8 cellular contexts compared by ENCODE assay signal in the genomic region with DNA sequence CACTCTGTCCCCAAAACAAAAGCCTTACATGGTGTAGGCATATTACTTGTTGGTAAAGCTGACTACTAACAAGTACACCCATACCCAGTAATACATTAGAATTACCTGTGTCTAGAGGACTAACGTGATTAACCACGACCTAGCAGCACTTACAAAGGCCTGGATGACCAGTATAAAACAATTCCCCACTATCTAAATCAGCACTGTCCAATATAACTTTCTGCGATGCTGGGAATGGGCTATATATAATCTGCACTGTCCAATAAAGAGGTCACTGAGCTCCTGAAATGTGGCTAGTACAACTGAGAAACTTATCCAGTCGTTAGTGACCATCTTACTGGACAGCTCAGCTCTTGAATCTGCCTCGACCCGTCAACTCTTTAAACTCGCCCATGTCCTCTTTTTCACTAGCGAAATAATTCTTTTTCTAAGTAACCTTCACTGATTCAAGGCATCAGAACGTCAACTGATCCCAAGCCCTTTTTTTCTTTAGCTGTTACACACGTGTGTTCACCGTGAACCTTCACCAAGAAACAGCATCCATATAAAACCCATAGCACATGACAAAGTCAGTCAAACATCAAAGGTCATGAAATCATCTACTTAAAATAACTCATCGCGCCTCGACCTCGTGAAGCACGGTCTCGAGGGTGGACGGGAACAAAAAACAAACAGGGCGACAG.
DNase-seq lines count a peak whose midpoint lies in the region; ATAC-seq, FAIRE-seq and TF ChIP-seq lines count a peak whose summit lies in the region.

No MANE protein-coding gene starts in this region.

- no peaks in the 10 kb centered on the region for H3K9me3 ChIP-seq in neuron (ENCODE audit: low read length)

- no peak for FAIRE-seq in D721Med (lab: Jason Lieb, UNC)

- no peaks in the 10 kb centered on the region for H3K36me3 ChIP-seq in ACC112 (ENCODE audit: insufficient read depth, low read length)
- H3K36me3 ChIP-seq in neuron (ENCODE audit: insufficient read depth, low read length), result no peaks in the 10 kb centered on the region

- H3K27ac ChIP-seq in ACC112 (ENCODE audit: low read depth, low read length), result peak overlapping the region; percentile 86

- H3K4me1 ChIP-seq in ACC112 (ENCODE audit: control insufficient read depth, insufficient read depth, low read length, unreplicated experiment) (peaks cover 19% of the 10 kb centered on the region), neuron (ENCODE audit: insufficient read depth, low read length) (peaks cover 26% of the 10 kb centered on the region)

- no peak for TF ChIP-seq CTCF in epithelial cell of esophagus (IDR thresholded peaks at IDR 0.05; ENCODE audit: insufficient read depth, low read depth, low read length, missing control alignments)
- TF ChIP-seq CTCF in D721Med (IDR thresholded peaks at IDR 0.05; ENCODE audit: insufficient read depth, missing control alignments), result no peak

- ATAC-seq in GM18858 (IDR thresholded peaks at IDR 0.05; ENCODE audit: unreplicated experiment) (peak; percentile 5), HG03342 (IDR thresholded peaks at IDR 0.05; ENCODE audit: unreplicated experiment) (no peak)

- H3K4me3 ChIP-seq in ACC112 (ENCODE audit: low read depth, low read length) (peak overlapping the region; percentile 90), epithelial cell of esophagus (ENCODE audit: low read length) (peak overlapping the region; percentile 60), neuron (ENCODE audit: low read length) (peak overlapping the region; percentile 77)

- peaks cover 2% of the 10 kb centered on the region for H3K79me2 ChIP-seq in ACC112 (ENCODE audit: control insufficient read depth, insufficient read depth, low read length, unreplicated experiment)

- H3K27me3 ChIP-seq in ACC112 (ENCODE audit: insufficient read depth, low read length) (no peaks in the 10 kb centered on the region), neuron (ENCODE audit: insufficient read depth, low read length) (no peaks in the 10 kb centered on the region)

- H2AFZ ChIP-seq in ACC112 (ENCODE audit: low read length, unreplicated experiment), result peak overlapping the region; percentile 88
- H2AFZ ChIP-seq in neuron (ENCODE audit: low read depth, low read length), result no peak overlapping the region

- DNase-seq in RKO (ENCODE audit: low spot score), result peak; percentile 59
- DNase-seq in epithelial cell of esophagus (ENCODE audit: low read depth), result peak; percentile 34
- no peak for DNase-seq in activated effector memory CD4-positive, alpha-beta T cell treated with Interleukin-2 at 50 U/mL for 16 hours
- no peak for DNase-seq in D721Med (ENCODE audit: insufficient read length, low spot score)

Comparison
In these comparisons a context has a peak if more than half of its experiments do, and no peak if none do; other contexts are left out.
1. DNase-seq: peak in RKO (single experiment) and epithelial cell of esophagus (single experiment); none in activated effector memory CD4-positive, alpha-beta T cell treated with Interleukin-2 at 50 U/mL for 16 hours (single experiment) and D721Med (single experiment).
2. Peak in every context shown above with its lines, with median percentiles within 50 percentile points of each other: H3K4me3 ChIP-seq.